ENCODE assay signal across 17 cellular contexts in the genomic region with DNA sequence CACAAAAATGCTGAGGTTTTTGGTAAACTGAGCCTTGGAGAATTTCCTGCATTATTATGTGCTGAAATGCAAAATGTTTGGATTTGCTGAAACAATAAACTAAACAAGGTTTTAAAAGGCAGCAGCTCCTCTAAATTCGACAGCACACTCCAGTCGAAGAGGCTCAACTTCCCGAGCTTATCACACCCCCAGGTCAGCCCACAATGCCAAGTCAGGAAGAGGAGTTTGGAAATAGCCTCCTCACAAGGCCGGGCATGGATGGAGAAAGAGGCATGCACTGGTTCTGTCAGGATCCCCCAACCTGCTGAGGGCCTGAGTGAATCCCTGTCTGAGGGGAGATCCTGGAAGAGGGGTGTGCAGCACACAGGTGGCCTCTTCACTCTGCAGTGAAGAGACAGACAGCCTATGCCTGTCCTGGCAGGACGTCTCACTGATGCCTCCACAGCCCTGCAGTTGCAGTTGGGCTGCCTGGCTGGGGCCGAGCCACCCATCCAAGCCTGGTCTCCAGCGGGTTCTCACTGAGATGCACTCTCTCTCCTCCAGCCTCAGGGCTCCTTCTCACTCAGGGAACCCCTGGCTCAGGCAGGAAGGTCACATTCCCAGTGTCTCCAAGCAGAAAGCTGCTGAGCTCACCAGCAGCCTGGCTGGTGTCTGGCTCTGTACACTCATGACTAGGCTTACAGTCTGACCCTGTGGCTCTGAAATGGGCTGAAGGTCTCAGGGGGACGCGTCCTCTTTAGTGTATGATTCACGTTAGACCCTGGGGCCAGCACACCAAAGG. TPM values are rescaled to one million over a fixed set of nuclear protein-coding genes. Genes with fewer than 3 reads are reported as not detected.
"Had no signal": no experiment of that assay in that cellular context is flagged by ENCODE, and none has a peak within 500 bp of the region (broad histone marks: within the 10 kb centered on the region; RNA-seq: fewer than 3 reads in every experiment).

No MANE protein-coding gene starts in this region.

RNA-seq across cellular contexts. Expression of gene ANTXRL, which starts 40.2 kb away (rescaled TPM):
- total RNA-seq: activated naive CD4-positive, alpha-beta T cell treated with anti-CD3 and anti-CD28 coated beads, Interleukin-2, amount 50 U/mL, for 72 hours; activated T-helper 17 cell treated with anti-CD3 and anti-CD28 coated beads, Interleukin-2, amount 50 U/mL, for 72 hours; body of pancreas; esophagus mucosa; glomerular endothelial cell; left lobe of liver; natural killer cell; osteoblast; progenitor cell of endocrine pancreas; renal cortical epithelial cell; sigmoid colon; SJSA1; T-helper 2 cell treated with Interferon-gamma antibody and Interleukin-4, amounts not matched to agents 100 ng/mL and 5 ng/mL, for 36 hours; temporal lobe; transverse colon; WTC11 had no signal
- polyA plus RNA-seq: aorta, sigmoid colon had no signal
